ENCODE assay signal across 12 cellular contexts in genomic region chr9:120532475-120532874, GRCh38. TPM values are rescaled to one million over a fixed set of nuclear protein-coding genes. Genes with fewer than 3 reads are reported as not detected.
A peak's percentile ranks its signal among the peaks of the same experiment; 100 is the strongest.
DNase-seq lines count a peak whose midpoint lies in the region; ATAC-seq and TF ChIP-seq lines count a peak whose summit lies in the region.
"Had no signal": no experiment of that assay in that cellular context is flagged by ENCODE, and none has a peak within 500 bp of the region (broad histone marks: within the 10 kb centered on the region; RNA-seq: fewer than 3 reads in every experiment).

No MANE protein-coding gene starts in this region.

- ATAC-seq in HG03354 (IDR thresholded peaks at IDR 0.05; ENCODE audit: poor library complexity, severe bottlenecking, unreplicated experiment) = no peak

- H3K36me3 Mint-ChIP-seq in osteocyte (ENCODE audit: unreplicated experiment) = peaks cover 45% of the 10 kb centered on the region

- no peaks in the 10 kb centered on the region for H3K9me3 Mint-ChIP-seq in osteocyte (ENCODE audit: unreplicated experiment)

- H3K4me3 Mint-ChIP-seq in osteocyte (ENCODE audit: unreplicated experiment) = no peak overlapping the region

- H3K4me1 ChIP-seq in esophagus squamous epithelium (peaks cover 4 to 35% (median 12%) of the 10 kb centered on the region in 3 donors), sigmoid colon (no peaks in the 10 kb centered on the region)

- 36 to 55% methylated on average over 4 to 6 of the region's 6 CpGs for WGBS in esophagus squamous epithelium, 2 donors
- 62 to 87% methylated on average over 6 of the region's 6 CpGs for WGBS in sigmoid colon, 2 donors

- H3K9me3 ChIP-seq in esophagus squamous epithelium (no peaks in the 10 kb centered on the region), sigmoid colon (no peaks in the 10 kb centered on the region)

- TF ChIP-seq POLR2A in esophagus squamous epithelium (IDR thresholded peaks at IDR 0.05) (no peak), sigmoid colon (IDR thresholded peaks at IDR 0.05) (no peak)

- no peak for TF ChIP-seq CTCF in esophagus squamous epithelium (IDR thresholded peaks at IDR 0.05)
- TF ChIP-seq CTCF in osteocyte (IDR thresholded peaks at IDR 0.05) = no peak
- TF ChIP-seq CTCF in sigmoid colon (IDR thresholded peaks at IDR 0.05) = no peak

- H3K27me3 ChIP-seq in esophagus squamous epithelium (no peaks in the 10 kb centered on the region), sigmoid colon (no peaks in the 10 kb centered on the region)

- peak overlapping the region; percentile 59 for H3K27ac Mint-ChIP-seq in osteocyte (ENCODE audit: unreplicated experiment)

- peaks cover 30% of the 10 kb centered on the region for H3K4me1 Mint-ChIP-seq in osteocyte (ENCODE audit: unreplicated experiment)

- intact Hi-C loops in esophagus squamous epithelium (cut with DNase I) (no loop called here), sigmoid colon (cut with DNase I) (no loop called here)

- H3K36me3 ChIP-seq in esophagus squamous epithelium = peaks cover 11 to 90% (median 44%) of the 10 kb centered on the region in 3 donors
- H3K36me3 ChIP-seq in sigmoid colon = peaks cover 18 to 90% (median 43%) of the 10 kb centered on the region in 4 donors

- in situ Hi-C loops in Caki2 (cut with HindIII; ENCODE audit: low pct_unique_long_range_greater_than_20kb, low sequenced_read_pairs) = no loop called here

- H3K4me3 ChIP-seq in esophagus squamous epithelium (peak overlapping the region; percentile 15 to 39 (median 22)), sigmoid colon (no peak overlapping the region)

- H3K27ac ChIP-seq in esophagus squamous epithelium = peak overlapping the region; percentile 87 to 96 (median 92)
- H3K27ac ChIP-seq in sigmoid colon = no peak overlapping the region

- no peak for TF ChIP-seq EP300 in sigmoid colon (IDR thresholded peaks at IDR 0.05)

- no peaks in the 10 kb centered on the region for H3K27me3 Mint-ChIP-seq in osteocyte (ENCODE audit: unreplicated experiment)

- peak; percentile 53 for DNase-seq in Caki2 (ENCODE audit: low read depth)
- DNase-seq in RPMI7951 (ENCODE audit: low read depth) = peak; percentile 73
- DNase-seq in esophagus squamous epithelium (lab: John Stamatoyannopoulos, UW) = no peak
- no peak for DNase-seq in osteocyte (ENCODE audit: extremely low spot score, unreplicated experiment)
- no peak for DNase-seq in sigmoid colon
- no peak for DNase-seq in NCI-H524 (lab: John Stamatoyannopoulos, UW)
- no peak for DNase-seq in cortex of kidney (lab: John Stamatoyannopoulos, UW)
- DNase-seq: activated CD8-positive, alpha-beta memory T cell treated with anti-CD3 and anti-CD28 coated beads, Interleukin-2, amount 50 U/mL, for 48 hours; DMS79; kidney glomerular epithelial cell; stimulated activated CD4-positive, alpha-beta T cell treated with anti-CD3 and anti-CD28 coated beads, Interleukin-15, amount 100 ng/mL, for 24 hours had no signal

RNA-seq across cellular contexts. Expression of gene CDK5RAP2, which starts 47.5 kb away (rescaled TPM):
- total RNA-seq in Caki2 (2014; rRNA removed; shearing (Covaris generic); ENCODE audit: low replicate concordance) = 103 and 109 TPM in 2 replicates
- total RNA-seq in RPMI7951 (2014; rRNA removed; shearing (Covaris generic)) = 38.2 and 42.1 TPM in 2 replicates
- total RNA-seq in esophagus squamous epithelium (10 to 100 TPM; 23.2 to 41.2 (median 33.8) TPM), osteocyte (42.0 and 48.7 TPM in 2 replicates), sigmoid colon (10 to 100 TPM; 41.0 to 57.8 (median 49.7) TPM)
- polyA plus RNA-seq in sigmoid colon = 10 to 100 TPM; 10.6 to 25.3 (median 11.4) TPM

Comparison
In these comparisons a context has a peak if more than half of its experiments do, and no peak if none do; other contexts are left out.
1. DNase-seq: peak in Caki2 (single experiment) and RPMI7951 (single experiment); none in esophagus squamous epithelium (single experiment), osteocyte (single experiment), sigmoid colon (single experiment), NCI-H524 (0 of 2) and cortex of kidney (single experiment).
2. H3K27ac ChIP-seq: peak in esophagus squamous epithelium (4 of 4); none in sigmoid colon (0 of 4).
3. H3K4me3 ChIP-seq: peak in esophagus squamous epithelium (4 of 4); none in sigmoid colon (0 of 4).